ENCODE assay signal across 9 cellular contexts in the genomic region with DNA sequence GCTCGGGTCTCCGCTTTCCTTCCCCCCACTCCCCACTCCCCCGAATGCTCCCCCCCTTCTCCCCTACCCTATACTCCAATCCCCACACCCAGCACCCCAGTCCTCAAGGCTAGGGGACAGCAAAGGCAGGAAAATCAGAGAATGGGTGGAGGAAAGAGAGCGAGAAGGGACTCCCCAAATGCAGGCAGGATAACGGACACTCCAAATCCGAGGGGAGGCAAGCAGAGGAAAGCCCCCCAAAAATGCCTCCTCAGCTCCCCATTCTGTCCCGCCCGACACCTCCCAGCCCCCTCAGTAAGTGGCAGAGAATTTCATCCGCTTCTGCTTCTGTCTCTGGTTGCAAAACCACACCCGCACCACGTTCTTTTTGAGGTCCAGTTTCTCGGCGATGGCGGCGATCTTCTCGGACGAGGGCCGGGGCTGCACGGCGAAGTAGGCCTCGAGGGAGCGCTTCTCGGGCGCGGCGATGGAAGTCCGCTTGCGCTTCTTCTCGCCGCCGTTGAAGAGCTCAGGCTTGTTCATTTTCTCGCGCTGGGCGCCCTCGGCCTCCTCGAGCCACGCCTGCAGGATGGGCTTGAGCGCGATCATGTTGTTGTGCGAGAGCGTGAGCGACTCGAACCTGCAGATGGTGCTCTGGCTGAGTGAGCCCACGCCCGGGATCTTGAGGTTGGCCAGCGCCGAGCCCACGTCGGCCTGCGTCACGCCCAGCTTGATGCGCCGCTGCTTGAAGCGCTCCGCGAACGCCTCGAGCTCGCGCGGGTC. TPM values are rescaled to one million over a fixed set of nuclear protein-coding genes. Genes with fewer than 3 reads are reported as not detected.
DNase-seq lines count a peak whose midpoint lies in the region; ATAC-seq lines count a peak whose summit lies in the region.
"Had no signal": no experiment of that assay in that cellular context is flagged by ENCODE, and none has a peak within 500 bp of the region (broad histone marks: within the 10 kb centered on the region; RNA-seq: fewer than 3 reads in every experiment).

No MANE protein-coding gene starts in this region.

- 1% methylated on average over 60 of the region's 61 CpGs for WGBS in HUES64

- H3K9ac ChIP-seq in HUES64 (ENCODE audit: low read depth, low read length), result no peak overlapping the region
- no peak overlapping the region for H3K9ac ChIP-seq in duodenal mucosa (ENCODE audit: low read depth in 1 of 2, low read length in 2 of 2)

- peak overlapping the region; percentile 43 to 76 (median 64) for H3K4me3 Mint-ChIP-seq in CD8-positive, alpha-beta memory T cell
- peak overlapping the region; percentile 49 for H3K4me3 Mint-ChIP-seq in natural killer cell treated with Interleukin-12 subunit alpha and Interleukin-12 subunit beta and Interleukin-15 and Interleukin-18, amount 100 ng/mL, for 72 hours

- peaks cover 84% of the 10 kb centered on the region in 2 donors for H3K27me3 Mint-ChIP-seq in CD8-positive, alpha-beta memory T cell
- H3K27me3 Mint-ChIP-seq in natural killer cell treated with Interleukin-12 subunit alpha and Interleukin-12 subunit beta and Interleukin-15 and Interleukin-18, amount 100 ng/mL, for 72 hours, result peaks cover 57 to 82% of the 10 kb centered on the region in 2 donors

- peaks cover 88% of the 10 kb centered on the region for H3K27me3 ChIP-seq in CD8-positive, alpha-beta memory T cell (ENCODE audit: insufficient read depth, low read length, poor library complexity, severe bottlenecking)
- H3K27me3 ChIP-seq in HUES64 (ENCODE audit: insufficient read depth, low read length) (peaks cover 99% of the 10 kb centered on the region), duodenal mucosa (ENCODE audit: control insufficient read depth in 1 of 2, insufficient read depth in 2 of 2, low read length in 2 of 2) (peaks cover 84 to 92% of the 10 kb centered on the region in 2 donors)

- CTCF ChIA-PET in CD8-positive, alpha-beta memory T cell (lab: Charles Lee), result no interaction called here

- POLR2A ChIA-PET in CD8-positive, alpha-beta memory T cell (lab: Charles Lee), result no interaction called here

- peak in 1 of 5 donors; percentile 48 for DNase-seq in CD8-positive, alpha-beta memory T cell
- DNase-seq in natural killer cell treated with Interleukin-12 subunit alpha and Interleukin-12 subunit beta and Interleukin-15 and Interleukin-18, amount 100 ng/mL, for 72 hours (ENCODE audit: low spot score), result no peak
- DNase-seq in SKM-1 (lab: John Stamatoyannopoulos, UW; ENCODE audit: unreplicated experiment), result no peak
- no peak for DNase-seq in NCI-H2196 (lab: John Stamatoyannopoulos, UW; ENCODE audit: unreplicated experiment)
- DNase-seq in mesenteric fat pad (ENCODE audit: low spot score), result no peak

- H3K36me3 ChIP-seq in CD8-positive, alpha-beta memory T cell (ENCODE audit: insufficient read depth, low read length), result no peaks in the 10 kb centered on the region
- H3K36me3 ChIP-seq in HUES64 (ENCODE audit: insufficient read depth, low read length) (no peaks in the 10 kb centered on the region), duodenal mucosa (ENCODE audit: control insufficient read depth in 1 of 2, insufficient read depth in 2 of 2, low read length in 2 of 2) (no peaks in the 10 kb centered on the region)

- ATAC-seq in natural killer cell treated with Interleukin-12 subunit alpha and Interleukin-12 subunit beta and Interleukin-15 and Interleukin-18, amount 100 ng/mL, for 72 hours, result peak in 1 of 2 donors; percentile 26
- ATAC-seq in HG03571 (IDR thresholded peaks at IDR 0.05; ENCODE audit: unreplicated experiment), result no peak

- H3K4me1 ChIP-seq in CD8-positive, alpha-beta memory T cell (ENCODE audit: insufficient read depth, low read length), result peaks cover 16% of the 10 kb centered on the region
- peaks cover 21% of the 10 kb centered on the region; the same call in 1 of the 2 replicates for H3K4me1 ChIP-seq in HUES64 (ENCODE audit: insufficient read depth, low read length)
- peaks cover 20 to 22% of the 10 kb centered on the region in 2 donors for H3K4me1 ChIP-seq in duodenal mucosa (ENCODE audit: control insufficient read depth in 1 of 2, insufficient read depth in 2 of 2, low read length in 2 of 2)

- no peak overlapping the region for H3K27ac ChIP-seq in CD8-positive, alpha-beta memory T cell (ENCODE audit: low read depth, low read length)
- H3K27ac ChIP-seq in HUES64 (ENCODE audit: low read depth, low read length), result no peak overlapping the region
- H3K27ac ChIP-seq in duodenal mucosa (ENCODE audit: low read depth, low read length), result no peak overlapping the region

- peaks cover 8 to 29% (median 22%) of the 10 kb centered on the region in 5 donors for H3K9me3 Mint-ChIP-seq in CD8-positive, alpha-beta memory T cell
- no peaks in the 10 kb centered on the region for H3K9me3 Mint-ChIP-seq in natural killer cell treated with Interleukin-12 subunit alpha and Interleukin-12 subunit beta and Interleukin-15 and Interleukin-18, amount 100 ng/mL, for 72 hours

- H3K9me3 ChIP-seq in CD8-positive, alpha-beta memory T cell (ENCODE audit: low read length), result no peaks in the 10 kb centered on the region
- H3K9me3 ChIP-seq in HUES64 (ENCODE audit: insufficient read depth, low read depth, low read length) (no peaks in the 10 kb centered on the region), duodenal mucosa (ENCODE audit: control insufficient read depth in 1 of 2, low read length in 2 of 2) (no peaks in the 10 kb centered on the region)

- H3K4me3 ChIP-seq in CD8-positive, alpha-beta memory T cell (ENCODE audit: low read length), result no peak overlapping the region
- H3K4me3 ChIP-seq in HUES64 (ENCODE audit: low read length) (peak overlapping the region; percentile 36), duodenal mucosa (ENCODE audit: low read depth in 1 of 2, low read length in 2 of 2) (peak overlapping the region; percentile 58 to 60)

- H3K4me1 Mint-ChIP-seq in CD8-positive, alpha-beta memory T cell, result peaks cover 24 to 38% (median 35%) of the 10 kb centered on the region in 3 donors
- peaks cover 19 to 29% of the 10 kb centered on the region in 2 donors for H3K4me1 Mint-ChIP-seq in natural killer cell treated with Interleukin-12 subunit alpha and Interleukin-12 subunit beta and Interleukin-15 and Interleukin-18, amount 100 ng/mL, for 72 hours (ENCODE audit: low read depth in 2 of 2)

- peak overlapping the region in 2 of 8 donors; percentile 7 to 45 for H3K27ac Mint-ChIP-seq in CD8-positive, alpha-beta memory T cell
- H3K27ac Mint-ChIP-seq in natural killer cell treated with Interleukin-12 subunit alpha and Interleukin-12 subunit beta and Interleukin-15 and Interleukin-18, amount 100 ng/mL, for 72 hours, result no peak overlapping the region

- no peaks in the 10 kb centered on the region for H3K36me3 Mint-ChIP-seq in CD8-positive, alpha-beta memory T cell
- H3K36me3 Mint-ChIP-seq in natural killer cell treated with Interleukin-12 subunit alpha and Interleukin-12 subunit beta and Interleukin-15 and Interleukin-18, amount 100 ng/mL, for 72 hours, result no peaks in the 10 kb centered on the region

RNA-seq across cellular contexts. Expression of gene POU4F1, which starts 2.0 kb away (rescaled TPM):
- total RNA-seq in CD8-positive, alpha-beta memory T cell, result under 1 TPM; 0.07 to 0.09 TPM
- polyA plus RNA-seq in CD8-positive, alpha-beta memory T cell, result not detected
- polyA plus RNA-seq in HUES64 (2013, experiment 1 of 2), result 0.30 TPM
- polyA plus RNA-seq in HUES64 (2013, experiment 2 of 2), result 0.57 TPM
- total RNA-seq in natural killer cell treated with Interleukin-12 subunit alpha and Interleukin-12 subunit beta and Interleukin-15 and Interleukin-18, amount 100 ng/mL, for 72 hours, result 1 to 10 TPM; 1.1 to 1.4 TPM
- total RNA-seq in mesenteric fat pad, result not detected
- total RNA-seq: MCF 10A had no signal

RNA-seq across cellular contexts. Expression of gene OBI1, which starts 57.6 kb away (rescaled TPM):
- total RNA-seq in CD8-positive, alpha-beta memory T cell, result 10 to 100 TPM; 20.6 to 20.9 TPM
- polyA plus RNA-seq in CD8-positive, alpha-beta memory T cell, result 12.6 TPM
- 15.0 TPM for polyA plus RNA-seq in HUES64 (2013, experiment 1 of 2)
- 17.9 TPM for polyA plus RNA-seq in HUES64 (2013, experiment 2 of 2)
- total RNA-seq in natural killer cell treated with Interleukin-12 subunit alpha and Interleukin-12 subunit beta and Interleukin-15 and Interleukin-18, amount 100 ng/mL, for 72 hours, result 10 to 100 TPM; 16.9 to 19.6 TPM
- total RNA-seq in mesenteric fat pad, result 8.2 TPM
